ENCODE assay signal across 8 cellular contexts in the genomic region with DNA sequence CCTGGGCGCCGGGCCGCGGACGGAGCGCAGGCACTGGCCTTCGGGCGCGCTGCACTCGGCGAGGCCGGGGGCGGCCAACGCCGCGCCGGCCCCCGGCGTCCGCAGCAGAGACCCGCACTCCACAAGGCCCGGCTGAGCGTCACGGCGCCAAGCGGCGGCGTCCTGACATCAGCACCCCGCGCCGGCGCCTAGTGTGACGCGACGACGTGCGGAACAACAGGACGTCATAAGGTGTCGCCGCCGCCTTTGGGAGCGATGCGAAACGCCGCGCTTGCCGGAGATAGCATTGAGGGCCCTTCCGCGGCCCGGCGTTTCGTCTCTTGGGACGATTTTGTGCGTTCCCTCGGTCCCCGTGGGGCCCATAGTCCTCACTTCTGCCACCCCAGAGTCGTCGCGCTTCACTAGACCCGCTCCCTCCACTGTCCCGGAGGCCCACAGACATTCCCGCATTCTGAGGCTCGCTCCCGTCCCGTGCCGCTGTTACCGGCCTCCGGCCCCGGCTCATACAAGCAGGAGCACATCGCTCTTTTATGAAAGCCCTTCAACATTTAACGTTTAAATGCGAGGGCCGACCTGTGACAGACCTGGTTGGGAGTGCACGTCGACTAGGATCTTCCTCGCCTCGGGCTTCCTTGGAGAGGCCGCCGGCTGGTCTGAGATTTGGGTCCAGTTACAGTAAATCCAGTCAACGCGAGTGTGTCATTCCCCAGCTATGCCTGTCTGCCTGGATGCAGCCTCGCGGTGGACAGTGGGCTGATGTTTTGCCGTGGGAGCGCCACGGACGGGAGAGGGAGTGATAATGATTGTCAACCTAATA. TPM values are rescaled to one million over a fixed set of nuclear protein-coding genes. Genes with fewer than 3 reads are reported as not detected.
A peak's percentile ranks its signal among the peaks of the same experiment; 100 is the strongest.
DNase-seq lines count a peak whose midpoint lies in the region; ATAC-seq and TF ChIP-seq lines count a peak whose summit lies in the region.

Gene SSU72 (minus strand): TSS at position 143 of the 817 bp plus-strand sequence. CDS start 306 bp downstream, outside the sequence.

- H3K36me3 ChIP-seq in smooth muscle cell (ENCODE audit: low read depth), result no peaks in the 10 kb centered on the region

- TF ChIP-seq CTCF in VCaP (conservative IDR thresholded peaks at IDR 0.05) (no peak), smooth muscle cell (IDR thresholded peaks at IDR 0.05; ENCODE audit: borderline replicate concordance, insufficient read depth, poor library complexity, severe bottlenecking) (no peak)

- ATAC-seq in GM18858 (IDR thresholded peaks at IDR 0.05; ENCODE audit: unreplicated experiment) (peak; percentile 64), HG03066 (IDR thresholded peaks at IDR 0.05; ENCODE audit: low read depth, unreplicated experiment) (peak; percentile 58)

- H2AFZ ChIP-seq in smooth muscle cell (ENCODE audit: low read depth), result peak within 1 kb of the TSS; percentile 73

- no peaks in the 10 kb centered on the region for H3K27me3 ChIP-seq in smooth muscle cell (ENCODE audit: low read depth)

- H3K4me3 ChIP-seq in smooth muscle cell, result peak within 1 kb of the TSS; percentile 100

- no peaks in the 10 kb centered on the region for H3K9me3 ChIP-seq in smooth muscle cell (replicated peaks; ENCODE audit: low read depth)

- peaks cover 45% of the 10 kb centered on the region for H3K79me2 ChIP-seq in smooth muscle cell (ENCODE audit: low read depth)

- in situ Hi-C loops in T47D (cut with HindIII; ENCODE audit: low pct_unique_long_range_greater_than_20kb, low sequenced_read_pairs), result no loop called here

- DNase-seq in A172 (ENCODE audit: low spot score) (peak; percentile 60), NCI-H2171 treated with DMSO at 0.1 percent for 48 hours (lab: John Stamatoyannopoulos, UW) (peak; percentile 82), T47D (ENCODE audit: low read depth in 1 of 2, low spot score in 1 of 2) (peak; percentile 75 to 92), iPS-NIHi7 (ENCODE audit: extremely low spot score) (peak; percentile 94), smooth muscle cell (lab: John Stamatoyannopoulos, UW; ENCODE audit: unreplicated experiment) (peak; percentile 76)

- WGBS in smooth muscle cell (ENCODE audit: low lambda C conversion rate), result 1% methylated on average over 87 of the region's 87 CpGs

- H3K4me2 ChIP-seq in smooth muscle cell, result peak within 1 kb of the TSS; percentile 94

- peak within 1 kb of the TSS; percentile 99 for H3K9ac ChIP-seq in smooth muscle cell (ENCODE audit: low read depth)

- H3K4me1 ChIP-seq in smooth muscle cell (ENCODE audit: low read depth), result peaks cover 6% of the 10 kb centered on the region

- peaks cover 38% of the 10 kb centered on the region for H4K20me1 ChIP-seq in smooth muscle cell (ENCODE audit: low read depth)

- peaks cover 11% of the 10 kb centered on the region for H3F3A ChIP-seq in smooth muscle cell (ENCODE audit: low read depth)

- H3K27ac ChIP-seq in VCaP (peak within 1 kb of the TSS; percentile 100), smooth muscle cell (ENCODE audit: low read depth) (peak within 1 kb of the TSS; percentile 99)

RNA-seq across cellular contexts. Expression of gene SSU72, which starts in this region (rescaled TPM):
- total RNA-seq in A172 (2014; rRNA removed; shearing (Covaris generic)), result 49.7 and 56.2 TPM in 2 replicates
- 77.3 and 116 TPM in 2 replicates for total RNA-seq in smooth muscle cell
- 223 and 231 TPM in 2 replicates for polyA plus RNA-seq in smooth muscle cell

Comparison
In these comparisons a context has a peak if more than half of its experiments do, and no peak if none do; other contexts are left out.
1. Peak in every context shown above with its lines: DNase-seq, ATAC-seq, H3K4me3 ChIP-seq and H3K27ac ChIP-seq.